8 cellular contexts compared by ENCODE assay signal in the genomic region with DNA sequence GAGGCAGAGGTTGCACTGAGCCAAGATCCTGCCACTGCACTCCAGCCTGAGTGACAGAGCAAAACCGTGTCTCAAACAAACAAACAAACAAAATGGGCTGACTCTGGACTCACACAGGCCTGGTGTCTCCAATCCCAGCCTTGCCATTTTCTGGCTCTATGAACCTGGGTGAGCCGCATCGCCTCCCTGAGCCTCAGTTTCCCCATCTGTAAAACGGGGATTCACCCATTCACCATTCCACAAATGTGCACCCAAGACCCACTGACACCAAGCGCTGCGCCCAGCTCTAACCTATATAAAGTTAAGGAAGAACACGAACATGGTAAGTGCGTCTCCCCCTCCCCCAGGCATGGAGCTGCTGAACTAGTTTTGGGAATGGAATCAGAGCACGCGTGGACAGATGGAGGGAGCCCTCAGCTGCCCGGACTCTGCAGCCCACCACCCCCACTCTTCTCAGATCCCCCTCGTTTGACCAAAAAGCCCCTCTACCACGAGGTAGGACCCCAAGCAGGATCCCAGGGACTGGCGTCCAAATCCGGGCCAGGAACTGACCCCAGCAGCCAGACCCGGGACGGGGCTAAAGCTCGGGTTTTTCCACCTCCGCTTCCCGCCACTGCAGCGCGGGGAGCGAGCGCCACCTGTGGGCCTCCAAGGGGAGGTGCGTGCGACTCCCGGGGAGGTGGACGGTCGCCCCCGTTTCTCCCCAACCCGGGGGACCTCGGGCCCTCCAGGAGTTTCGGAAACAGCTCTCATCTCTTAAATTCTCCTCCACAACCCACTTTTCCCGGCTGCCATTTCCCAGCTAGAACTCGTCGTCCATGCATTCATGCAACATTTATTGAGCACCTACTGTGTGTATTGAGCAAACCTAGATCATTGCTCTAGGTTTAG. TPM values are rescaled to one million over a fixed set of nuclear protein-coding genes. Genes with fewer than 3 reads are reported as not detected.
DNase-seq lines count a peak whose midpoint lies in the region; ATAC-seq, FAIRE-seq and TF ChIP-seq lines count a peak whose summit lies in the region.

No MANE protein-coding gene starts in this region.

- H2AFZ ChIP-seq in OCI-LY3 (ENCODE audit: low read depth, low read length): peak overlapping the region; percentile 97

- no peak for TF ChIP-seq POLR2A in GM12892 (IDR thresholded peaks at IDR 0.05; ENCODE audit: low read depth, low read length)
- no peak for TF ChIP-seq POLR2A in vagina (IDR thresholded peaks at IDR 0.05)

- no peaks in the 10 kb centered on the region for H4K20me1 ChIP-seq in OCI-LY3 (ENCODE audit: insufficient read depth, low read length)

- H3K36me3 ChIP-seq in OCI-LY3 (replicated peaks; ENCODE audit: low read depth, low read length) (no peaks in the 10 kb centered on the region), vagina (no peaks in the 10 kb centered on the region)

- peak; percentile 74 for FAIRE-seq in GM12892 (lab: Jason Lieb, UNC)

- H3K27ac ChIP-seq in OCI-LY3 (ENCODE audit: low read length) (no peak overlapping the region), vagina (no peak overlapping the region)

- DNase-seq in A172 (ENCODE audit: low spot score) (peak; percentile 32), GM12892 (ENCODE audit: insufficient read length) (peak; percentile 83), fibroblast of villous mesenchyme (ENCODE audit: low read depth) (peak; percentile 49), omental fat pad (ENCODE audit: low spot score) (peak; percentile 56), vagina (ENCODE audit: extremely low spot score in 2 of 2) (no peak), NCI-H446 treated with DMSO at 0.1 percent for 48 hours (lab: John Stamatoyannopoulos, UW) (no peak)
- DNase-seq in activated T-helper 9 cell treated with anti-CD3 and anti-CD28 coated beads, Interleukin-2, amount 50 U/mL, for 16 hours (ENCODE audit: low read depth): peak; percentile 44

- H3K4me2 ChIP-seq in OCI-LY3 (ENCODE audit: low read length): peak overlapping the region; percentile 93

- peak; percentile 81 for ATAC-seq in omental fat pad (ENCODE audit: low FRiP score)

- H3K27me3 ChIP-seq in OCI-LY3 (ENCODE audit: low read depth, low read length) (peaks cover 14% of the 10 kb centered on the region), vagina (no peaks in the 10 kb centered on the region)

- intact Hi-C loops in vagina (cut with DNase I): loop anchor here (5.0 kb wide), 2 partner anchors 146 to 201 kb away; no protein-coding TSS in a partner anchor

- H3K4me3 ChIP-seq in OCI-LY3 (ENCODE audit: low read length): peak overlapping the region; percentile 77
- H3K4me3 ChIP-seq in fibroblast of villous mesenchyme (ENCODE audit: low read depth, low read length): peak overlapping the region; percentile 44
- peak overlapping the region; percentile 13 to 29 for H3K4me3 ChIP-seq in vagina

- H3K4me1 ChIP-seq in OCI-LY3 (ENCODE audit: low read length) (peaks cover 13% of the 10 kb centered on the region), vagina (no peaks in the 10 kb centered on the region)

- peak overlapping the region; percentile 65 for H3K9ac ChIP-seq in OCI-LY3 (ENCODE audit: low read length)

- peak; percentile 98 for TF ChIP-seq CTCF in OCI-LY3 (IDR thresholded peaks at IDR 0.05; ENCODE audit: low read depth, low read length)
- peak; percentile 98 for TF ChIP-seq CTCF in fibroblast of villous mesenchyme (IDR thresholded peaks at IDR 0.05; ENCODE audit: insufficient read depth, low read depth, low read length)
- peak in 2 of 3 donors; percentile 77 to 80 for TF ChIP-seq CTCF in omental fat pad (IDR thresholded peaks at IDR 0.05)
- peak; percentile 80 to 95 (median 87) for TF ChIP-seq CTCF in vagina (IDR thresholded peaks at IDR 0.05)

- H3K79me2 ChIP-seq in OCI-LY3 (ENCODE audit: low read length): no peaks in the 10 kb centered on the region

- H3K9me3 ChIP-seq in OCI-LY3 (ENCODE audit: insufficient read depth, low read length) (no peaks in the 10 kb centered on the region), vagina (no peaks in the 10 kb centered on the region)

RNA-seq across cellular contexts. Expression of a gene that starts 33.0 kb away (rescaled TPM):
- 72.8 and 74.8 TPM in 2 replicates for total RNA-seq in A172 (2014; rRNA removed; shearing (Covaris generic))
- 45.4 TPM for polyA plus RNA-seq in GM12892 (2012; ENCODE audit: missing spikeins)
- total RNA-seq in fibroblast of villous mesenchyme (40.9 and 48.4 TPM in 2 replicates), omental fat pad (100 to 1,000 TPM in 1 of 4 donors, 10 to 100 TPM in 3; 38.1 to 106 (median 62.8) TPM), vagina (43.5 TPM)

Comparison
In these comparisons a context has a peak if more than half of its experiments do, and no peak if none do; other contexts are left out.
1. DNase-seq: peak in A172 (single experiment), GM12892 (single experiment), activated T-helper 9 cell treated with anti-CD3 and anti-CD28 coated beads, Interleukin-2, amount 50 U/mL, for 16 hours (single experiment), fibroblast of villous mesenchyme (single experiment) and omental fat pad (single experiment); none in vagina (0 of 2) and NCI-H446 treated with DMSO at 0.1 percent for 48 hours (single experiment).
2. H3K4me3 ChIP-seq: peak in every context shown above with its lines; median percentile 77 in OCI-LY3; 44 in fibroblast of villous mesenchyme; 21 in vagina.
3. Peak in every context shown above with its lines, with median percentiles within 50 percentile points of each other: CTCF ChIP-seq.